In genomic region chr10:110815354-110816004, GRCh38 we compare ENCODE assay signal across 13 cellular contexts. TPM values are rescaled to one million over a fixed set of nuclear protein-coding genes. Genes with fewer than 3 reads are reported as not detected.
A peak's percentile ranks its signal among the peaks of the same experiment; 100 is the strongest.
DNase-seq lines count a peak whose midpoint lies in the region; ATAC-seq, FAIRE-seq and TF ChIP-seq lines count a peak whose summit lies in the region.
"Had no signal": no experiment of that assay in that cellular context is flagged by ENCODE, and none has a peak within 500 bp of the region (broad histone marks: within the 10 kb centered on the region; RNA-seq: fewer than 3 reads in every experiment).

No MANE protein-coding gene starts in this region.

- H3K18ac ChIP-seq in H1 (ENCODE audit: extremely low read depth, low read length) = no peak overlapping the region

- H3K27ac Mint-ChIP-seq in activated T-helper 1 cell treated with anti-CD3 and anti-CD28 coated beads, Interleukin-12 subunit alpha, Interleukin-12 subunit beta, Interleukin-2, Interleukin-4 antibody, amounts not matched to agents 30 ng/mL and 10 ng/mL and 1 ng/mL, durations not matched to agents 14 hours and 24 hours and 36 hours = no peak overlapping the region
- H3K27ac Mint-ChIP-seq: mesothelial cell of epicardium had no signal

- no peak overlapping the region for H3K4ac ChIP-seq in H1 (replicated peaks; ENCODE audit: insufficient read length, low read depth, low read length)

- no peak for FAIRE-seq in H1 (lab: Jason Lieb, UNC)
- FAIRE-seq: bronchial epithelial cell, frontal cortex, small intestine had no signal

- no peak overlapping the region for H2BK5ac ChIP-seq in H1 (ENCODE audit: low read depth, low read length)

- H2AFZ ChIP-seq in H1 (ENCODE audit: low read length) = no peak overlapping the region

- H2BK15ac ChIP-seq in H1 (ENCODE audit: low read length) = no peak overlapping the region

- DNase-seq in GM13976 (ENCODE audit: low spot score) = peak; percentile 60
- no peak for DNase-seq in H1 (ENCODE audit: low read depth in 1 of 2, low spot score in 2 of 2)
- no peak for DNase-seq in inferior parietal cortex (ENCODE audit: extremely low spot score)
- DNase-seq in stimulated activated CD4-positive, alpha-beta T cell treated with anti-CD3 and anti-CD28 coated beads, Interleukin-12 subunit alpha, Interleukin-12 subunit beta, amount 100 ng/mL, for 4 hours = no peak
- DNase-seq in activated T-helper 1 cell treated with anti-CD3 and anti-CD28 coated beads, Interleukin-12 subunit alpha, Interleukin-12 subunit beta, Interleukin-2, Interleukin-4 antibody, amounts not matched to agents 30 ng/mL and 10 ng/mL and 1 ng/mL, durations not matched to agents 14 hours and 24 hours and 36 hours (ENCODE audit: low spot score) = no peak
- DNase-seq in HPDE6-E6E7 (ENCODE audit: extremely low spot score) = no peak
- DNase-seq: small intestine had no signal

- H3K79me1 ChIP-seq in H1 (ENCODE audit: low read depth, low read length) = no peaks in the 10 kb centered on the region

- 94% methylated on average over 1 of the region's 1 CpG; no CpG with 5 or more reads in 1 of the 2 experiments for WGBS in H1 (ENCODE audit: extremely low coverage in 1 of 2, insufficient coverage in 1 of 2, insufficient read length in 1 of 2, insufficient replicate concordance in 2 of 2, low coverage in 1 of 2, low lambda C conversion rate in 2 of 2, missing lambda C conversion rate in 1 of 2), 2 experiments

- H3K9me3 Mint-ChIP-seq in activated T-helper 1 cell treated with anti-CD3 and anti-CD28 coated beads, Interleukin-12 subunit alpha, Interleukin-12 subunit beta, Interleukin-2, Interleukin-4 antibody, amounts not matched to agents 30 ng/mL and 10 ng/mL and 1 ng/mL, durations not matched to agents 14 hours and 24 hours and 36 hours = no peaks in the 10 kb centered on the region
- H3K9me3 Mint-ChIP-seq: mesothelial cell of epicardium had no signal

- H3K9me3 ChIP-seq in H1 (ENCODE audit: insufficient read depth in 2 of 2, low read depth in 1 of 2, low read length in 1 of 2) = no peaks in the 10 kb centered on the region
- H3K9me3 ChIP-seq: SJSA1 had no signal

- no peaks in the 10 kb centered on the region; a peak in 1 of 7 replicates for H3K4me1 ChIP-seq in H1 (replicated peaks in 1 of 4; ENCODE audit: control insufficient read depth in 3 of 4, insufficient read depth in 4 of 4, low read length in 3 of 4)
- H3K4me1 ChIP-seq: SJSA1 had no signal

- TF ChIP-seq POLR2A in GM19193 (IDR thresholded peaks at IDR 0.05; ENCODE audit: extremely low read depth, insufficient read depth, insufficient read length) (peak; percentile 11), H1 (IDR thresholded peaks at IDR 0.05; ENCODE audit: control extremely low read depth in 1 of 2, low read depth in 2 of 2, low read length in 2 of 2) (no peak)

- intact Hi-C loops in activated T-helper 1 cell treated with anti-CD3 and anti-CD28 coated beads, Interleukin-12 subunit alpha, Interleukin-12 subunit beta, Interleukin-2, Interleukin-4 antibody, amounts not matched to agents 30 ng/mL and 10 ng/mL and 1 ng/mL, durations not matched to agents 14 hours and 24 hours and 36 hours (cut with micrococcal nuclease) = no loop called here

- no peak overlapping the region for H3K4me3 Mint-ChIP-seq in activated T-helper 1 cell treated with anti-CD3 and anti-CD28 coated beads, Interleukin-12 subunit alpha, Interleukin-12 subunit beta, Interleukin-2, Interleukin-4 antibody, amounts not matched to agents 30 ng/mL and 10 ng/mL and 1 ng/mL, durations not matched to agents 14 hours and 24 hours and 36 hours
- H3K4me3 Mint-ChIP-seq: mesothelial cell of epicardium had no signal

- no peaks in the 10 kb centered on the region for H3K27me3 Mint-ChIP-seq in activated T-helper 1 cell treated with anti-CD3 and anti-CD28 coated beads, Interleukin-12 subunit alpha, Interleukin-12 subunit beta, Interleukin-2, Interleukin-4 antibody, amounts not matched to agents 30 ng/mL and 10 ng/mL and 1 ng/mL, durations not matched to agents 14 hours and 24 hours and 36 hours (ENCODE audit: insufficient read depth)

- H3K27ac ChIP-seq in H1 (ENCODE audit: low read depth, low read length) = no peak overlapping the region
- H3K27ac ChIP-seq: SJSA1 had no signal

- H3K79me2 ChIP-seq in H1 (ENCODE audit: control insufficient read depth in 1 of 2, insufficient read depth in 2 of 2, low read length in 2 of 2) = no peaks in the 10 kb centered on the region

- in situ Hi-C loops in GM13976 (cut with MboI; ENCODE audit: low sequenced_read_pairs, unreplicated experiment) = no loop called here

- TF ChIP-seq CTCF in GM13976 (IDR thresholded peaks at IDR 0.05; ENCODE audit: borderline replicate concordance, control extremely low read depth, extremely low read depth, insufficient read depth, missing control alignments) (no peak), H1 (IDR thresholded peaks at IDR 0.05; ENCODE audit: control extremely low read depth in 1 of 3, insufficient read depth in 1 of 3, low read depth in 1 of 3, low read length in 3 of 3) (no peak)

- 0 out of 2 replicates have a peak overlapping the region, but pooled peaks have one; percentile 9 for H2BK12ac ChIP-seq in H1 (ENCODE audit: low read depth, low read length)

- no peak overlapping the region for H2AK5ac ChIP-seq in H1 (ENCODE audit: low read depth, low read length)

- no peaks in the 10 kb centered on the region for H4K20me1 ChIP-seq in H1 (replicated peaks in 1 of 2; ENCODE audit: control insufficient read depth in 1 of 2, insufficient read depth in 2 of 2, low read length in 2 of 2)

- no peak overlapping the region for H2BK20ac ChIP-seq in H1 (ENCODE audit: low read length)

- TF ChIP-seq EP300 in H1 (IDR thresholded peaks at IDR 0.05; ENCODE audit: borderline replicate concordance in 1 of 2, low read depth in 2 of 2, low read length in 2 of 2) = no peak

- H3K4me2 ChIP-seq in H1 (ENCODE audit: insufficient read depth in 1 of 2, low read depth in 2 of 2, low read length in 2 of 2) = no peak overlapping the region

- H2BK120ac ChIP-seq in H1 (replicated peaks; ENCODE audit: low read depth, low read length) = no peak overlapping the region

- peak; percentile 62 for ATAC-seq in HG03095 (IDR thresholded peaks at IDR 0.05; ENCODE audit: unreplicated experiment)

- H4K5ac ChIP-seq in H1 (ENCODE audit: insufficient read length, low read depth, low read length) = no peak overlapping the region

- no peak overlapping the region for H3K56ac ChIP-seq in H1 (replicated peaks; ENCODE audit: insufficient read length, low read depth, low read length)

- no peak overlapping the region for H3K4me3 ChIP-seq in H1 (ENCODE audit: extremely low read depth in 1 of 4, insufficient read depth in 2 of 4, low read depth in 3 of 4, low read length in 4 of 4)
- H3K4me3 ChIP-seq: SJSA1 had no signal

- H3K9ac ChIP-seq in H1 (replicated peaks in 1 of 4; ENCODE audit: extremely low read depth in 1 of 4, low read depth in 3 of 4, low read length in 3 of 4) = no peak overlapping the region

- CTCF ChIA-PET in H1 (lab: Charles Lee; ENCODE audit: partially characterized antibody) = no interaction called here

- H3K36me3 Mint-ChIP-seq in activated T-helper 1 cell treated with anti-CD3 and anti-CD28 coated beads, Interleukin-12 subunit alpha, Interleukin-12 subunit beta, Interleukin-2, Interleukin-4 antibody, amounts not matched to agents 30 ng/mL and 10 ng/mL and 1 ng/mL, durations not matched to agents 14 hours and 24 hours and 36 hours (ENCODE audit: low read depth) = no peaks in the 10 kb centered on the region

- no peaks in the 10 kb centered on the region; the same call in 1 of the 2 replicates for H3K23me2 ChIP-seq in H1 (ENCODE audit: low read depth, low read length)

- POLR2A ChIA-PET in H1 (lab: Charles Lee; ENCODE audit: partially characterized antibody) = no interaction called here

- no peak overlapping the region for H3K23ac ChIP-seq in H1 (ENCODE audit: insufficient read length)

- no peak overlapping the region for H3K14ac ChIP-seq in H1 (ENCODE audit: insufficient read length)

- no peak overlapping the region for H4K8ac ChIP-seq in H1 (ENCODE audit: extremely low read depth, insufficient read depth, low read length)

- H3K4me1 Mint-ChIP-seq in activated T-helper 1 cell treated with anti-CD3 and anti-CD28 coated beads, Interleukin-12 subunit alpha, Interleukin-12 subunit beta, Interleukin-2, Interleukin-4 antibody, amounts not matched to agents 30 ng/mL and 10 ng/mL and 1 ng/mL, durations not matched to agents 14 hours and 24 hours and 36 hours (ENCODE audit: low read depth) = peaks cover 23% of the 10 kb centered on the region

- no peaks in the 10 kb centered on the region for H3K36me3 ChIP-seq in H1 (ENCODE audit: control insufficient read depth in 2 of 4, insufficient read depth in 4 of 4, low read length in 3 of 4)

- H3K27me3 ChIP-seq in H1 (replicated peaks in 1 of 4; ENCODE audit: control insufficient read depth in 3 of 4, extremely low read depth in 1 of 4, insufficient read depth in 3 of 4, low read length in 3 of 4) = no peaks in the 10 kb centered on the region
- H3K27me3 ChIP-seq: SJSA1 had no signal

- H4K91ac ChIP-seq in H1 (replicated peaks; ENCODE audit: insufficient read length, low read length) = no peak overlapping the region

- no peak for TF ChIP-seq RAD21 in H1 (IDR thresholded peaks at IDR 0.05 in 1 of 2, conservative IDR thresholded peaks at IDR 0.05 in 1 of 2; ENCODE audit: low read depth in 2 of 2, low read length in 2 of 2)

TF ChIP-seq in H1, 55 proteins besides CTCF, POLR2A, EP300 and RAD21 (continues in another document):
- no peak for TF ChIP-seq TAF7 (optimal IDR thresholded peaks at IDR 0.05; ENCODE audit: borderline replicate concordance, low read depth, low read length)
- no peak for TF ChIP-seq JUND (IDR thresholded peaks at IDR 0.05; ENCODE audit: low read length)
- no peak for TF ChIP-seq FOSL1 (IDR thresholded peaks at IDR 0.05; ENCODE audit: insufficient read depth, low read depth, low read length)
- TF ChIP-seq CBX8 (IDR thresholded peaks at IDR 0.05; ENCODE audit: borderline replicate concordance, low read depth, low read length) = no peak
- no peak for TF ChIP-seq BRCA1 (IDR thresholded peaks at IDR 0.05; ENCODE audit: low read depth, low read length)
- TF ChIP-seq JUN (IDR thresholded peaks at IDR 0.05; ENCODE audit: low read depth, low read length) = no peak
- no peak for TF ChIP-seq CHD1 (IDR thresholded peaks at IDR 0.05; ENCODE audit: low read depth, low read length)

RNA-seq across cellular contexts. Expression of gene PDCD4, which starts 56.2 kb away (rescaled TPM):
- total RNA-seq in H1 (2021; fragmentation: NEBNext Ultra II Directional; extraction: Animal tissue kit (Norgen Biotek cat#: 25700)) = 22.8 and 26.8 TPM in 2 replicates
- polyA plus RNA-seq in H1 (2011; rRNA removed) = 3.2 and 3.3 TPM in 2 replicates
- polyA plus RNA-seq in H1 (2011; cell fraction: cytosol; rRNA removed) = 13.7 TPM
- polyA plus RNA-seq in H1 (2011; cell fraction: nucleus; rRNA removed) = 2.2 TPM
- polyA plus RNA-seq in H1 (2012, experiment 1 of 2) = 16.4 to 27.5 TPM (median 23.0 TPM) in 4 replicates
- 1.1 TPM for polyA plus RNA-seq in H1 (2012, experiment 2 of 2)
- 9.0 TPM for polyA plus RNA-seq in H1 (2013, experiment 1 of 2)
- 8.4 TPM for polyA plus RNA-seq in H1 (2013, experiment 2 of 2)
- 4.7 and 5.2 TPM in 2 replicates for polyA minus RNA-seq in H1 (2011; rRNA and poly(A)+ RNA removed)
- 10.1 TPM for polyA minus RNA-seq in H1 (2011; cell fraction: cytosol; rRNA and poly(A)+ RNA removed)
- polyA minus RNA-seq in H1 (2011; cell fraction: nucleus; rRNA and poly(A)+ RNA removed) = 14.0 TPM
- 46.1 and 51.8 TPM in 2 replicates for total RNA-seq in activated T-helper 1 cell treated with anti-CD3 and anti-CD28 coated beads, Interleukin-12 subunit alpha, Interleukin-12 subunit beta, Interleukin-2, Interleukin-4 antibody, amounts not matched to agents 30 ng/mL and 10 ng/mL and 1 ng/mL, durations not matched to agents 14 hours and 24 hours and 36 hours
